ENCODE assay signal across 8 cellular contexts in genomic region chr2:215793747-215794595, GRCh38.
A peak's percentile ranks its signal among the peaks of the same experiment; 100 is the strongest.
DNase-seq lines count a peak whose midpoint lies in the region; ATAC-seq, FAIRE-seq and TF ChIP-seq lines count a peak whose summit lies in the region.

No MANE protein-coding gene starts in this region.

- peak; percentile 50 for ATAC-seq in GM19438 (IDR thresholded peaks at IDR 0.05; ENCODE audit: low read depth, unreplicated experiment)
- peak; percentile 86 for ATAC-seq in HepG2
- ATAC-seq in HG03520 (IDR thresholded peaks at IDR 0.05; ENCODE audit: unreplicated experiment), result no peak

- TF ChIP-seq POLR2A in HepG2 (IDR thresholded peaks at IDR 0.05; ENCODE audit: insufficient read depth in 1 of 2, low read depth in 2 of 2, low read length in 2 of 2), result 0 out of 4 replicates have a peak, but pooled peaks of 1 of the 2 experiments have one; percentile 25
- TF ChIP-seq POLR2A in thyroid gland (IDR thresholded peaks at IDR 0.05), result no peak

- POLR2A ChIA-PET in AG04449 (lab: Yijun Ruan, JAX) (interaction anchor here (0.7 to 1.9 kb wide), 3 partner anchors 10 to 360 kb away, joined by 3 to 6 read pairs (median 3); no protein-coding TSS in a partner anchor), HepG2 (lab: Yijun Ruan, JAX) (interaction anchor here (0.7 to 6.0 kb wide), 32 partner anchors 9 to 482 kb away, joined by 3 to 66 read pairs (median 4); partner anchors contain the start of gene ATIC)

- CTCF ChIA-PET in AG04449 (lab: Yijun Ruan, JAX) (interaction anchor here (0.6 to 1.5 kb wide), 3 partner anchors 15 to 137 kb away, joined by 3 to 4 read pairs (median 3); no protein-coding TSS in a partner anchor), HepG2 (lab: Yijun Ruan, JAX; ENCODE audit: low intra/inter-chr PET ratio, low total read pairs) (interaction anchor here (0.8 to 2.0 kb wide), 2 partner anchors 126 to 229 kb away, joined by 3 to 16 read pairs; no protein-coding TSS in a partner anchor)

- H3K4me3 ChIP-seq in AG04449 (ENCODE audit: low read depth, low read length), result no peak overlapping the region
- H3K4me3 ChIP-seq in adipocyte (ENCODE audit: low read length), result no peak overlapping the region
- H3K4me3 ChIP-seq in HepG2 (replicated peaks in 1 of 3; ENCODE audit: insufficient read depth in 1 of 3, low read depth in 2 of 3, low read length in 3 of 3), result peak overlapping the region in 1 of 3 experiments; percentile 1; a peak in 1 of 6 replicates
- no peak overlapping the region for H3K4me3 ChIP-seq in thyroid gland (replicated peaks in 1 of 3)

- no peaks in the 10 kb centered on the region for H3K36me3 ChIP-seq in adipocyte (ENCODE audit: control insufficient read depth, insufficient read depth, low read length, severe bottlenecking)
- H3K36me3 ChIP-seq in HepG2 (replicated peaks in 1 of 2; ENCODE audit: control insufficient read depth in 1 of 2, insufficient read depth in 2 of 2, low read length in 2 of 2), result no peaks in the 10 kb centered on the region
- H3K36me3 ChIP-seq in thyroid gland, result no peaks in the 10 kb centered on the region

- H3K9me3 ChIP-seq in adipocyte (ENCODE audit: control insufficient read depth, low read length), result no peaks in the 10 kb centered on the region
- no peaks in the 10 kb centered on the region for H3K9me3 ChIP-seq in HepG2 (ENCODE audit: low read length)
- H3K9me3 ChIP-seq in thyroid gland, result no peaks in the 10 kb centered on the region

- no peak for TF ChIP-seq CTCF in AG04449 (IDR thresholded peaks at IDR 0.05; ENCODE audit: insufficient read depth, low read length, missing control alignments)
- no peak for TF ChIP-seq CTCF in HepG2 (CRISPR knock-in tag; IDR thresholded peaks at IDR 0.05)
- no peak for TF ChIP-seq CTCF in thyroid gland (IDR thresholded peaks at IDR 0.05)

- DNase-seq in AG04449 (ENCODE audit: low read depth, low spot score) (peak; percentile 82), HuH-7 (ENCODE audit: low spot score) (peak; percentile 18), adipocyte (ENCODE audit: low read depth) (peak; percentile 85), HepG2 (ENCODE audit: low spot score) (peak; percentile 100), thyroid gland (peak; percentile 20 to 24), NCI-H345 (lab: John Stamatoyannopoulos, UW) (no peak)

- 8% methylated on average over 3 of the region's 3 CpGs for WGBS in HepG2 (ENCODE audit: low lambda C conversion rate)
- 82 to 87% methylated on average over 3 of the region's 3 CpGs for WGBS in thyroid gland, 2 donors

- H3K9ac ChIP-seq in adipocyte (ENCODE audit: low read length) (peak overlapping the region; percentile 35), HepG2 (ENCODE audit: insufficient read depth, low read depth, low read length) (peak overlapping the region; percentile 63)

- TSS peak; percentile 89 for BruUV-seq in HepG2 (replicated peaks; lab: Mats Ljungman, UMichigan)

- H3K27me3 ChIP-seq in adipocyte (replicated peaks; ENCODE audit: control insufficient read depth, insufficient read depth, low read length) (no peaks in the 10 kb centered on the region), HepG2 (ENCODE audit: control insufficient read depth in 1 of 2, insufficient read depth in 2 of 2, low read length in 2 of 2) (no peaks in the 10 kb centered on the region), thyroid gland (no peaks in the 10 kb centered on the region)

- H3K4me2 ChIP-seq in HepG2 (ENCODE audit: low read depth, low read length), result peak overlapping the region; percentile 46

- in situ Hi-C loops in HepG2 (cut with HindIII; ENCODE audit: extremely low pct_ligation_motif_present, low pct_unique_long_range_greater_than_20kb), result no loop called here

- H3K27ac ChIP-seq in HepG2 (ENCODE audit: extremely low read length, insufficient read depth, low read length) (peak overlapping the region; percentile 85), thyroid gland (peak overlapping the region; percentile 29 to 50 (median 44))

- H2AFZ ChIP-seq in HepG2 (ENCODE audit: low read length), result no peak overlapping the region

- peak; percentile 95 for FAIRE-seq in HepG2 (lab: Jason Lieb, UNC)

- TF ChIP-seq RAD21 in HepG2 (CRISPR knock-in tag; IDR thresholded peaks at IDR 0.05), result no peak

- no peaks in the 10 kb centered on the region for H3K79me2 ChIP-seq in HepG2 (ENCODE audit: insufficient read depth, low read length)

- TF ChIP-seq EP300 in HepG2 (IDR thresholded peaks at IDR 0.05; ENCODE audit: low read depth in 2 of 2, low read length in 2 of 2) (peak; percentile 64 to 99; a peak in 3 of 4 replicates), HepG2 (CRISPR knock-in tag; IDR thresholded peaks at IDR 0.05; ENCODE audit: borderline replicate concordance) (peak; percentile 98)

- H4K20me1 ChIP-seq in HepG2 (ENCODE audit: insufficient read depth, low read length), result no peaks in the 10 kb centered on the region

- intact Hi-C loops in HepG2 (cut with micrococcal nuclease; ENCODE audit: unreplicated experiment) (loop anchor here (1.0 to 5.0 kb wide), 11 partner anchors 33 to 377 kb away; partner anchors contain the start of gene FN1), thyroid gland (cut with DNase I) (no loop called here)

- H3K4me1 ChIP-seq in adipocyte (ENCODE audit: control insufficient read depth, insufficient read depth, low read length) (peaks cover 27% of the 10 kb centered on the region), HepG2 (ENCODE audit: insufficient read depth, low read length) (peaks cover 77% of the 10 kb centered on the region), thyroid gland (peaks cover 0 to 20% of the 10 kb centered on the region in 2 donors)

TF ChIP-seq in HepG2, 621 proteins besides CTCF, POLR2A, EP300 and RAD21 (continues in another document):
- TF ChIP-seq FOXJ3 (CRISPR knock-in tag; IDR thresholded peaks at IDR 0.05; ENCODE audit: borderline replicate concordance) (peak; percentile 99), RFX5 (IDR thresholded peaks at IDR 0.05; ENCODE audit: low read depth, low read length) (no peak), ZNF784 (CRISPR knock-in tag; IDR thresholded peaks at IDR 0.05; ENCODE audit: borderline replicate concordance) (peak; percentile 65; the same call in 1 of the 2 replicates), EZH2 (conservative IDR thresholded peaks at IDR 0.05; ENCODE audit: low read depth, low read length) (no peak), SCMH1 (CRISPR knock-in tag; IDR thresholded peaks at IDR 0.05; ENCODE audit: borderline replicate concordance) (no peak), ZNF788 (CRISPR knock-in tag; IDR thresholded peaks at IDR 0.05; ENCODE audit: borderline replicate concordance) (peak; percentile 32; the same call in 1 of the 2 replicates), ETV6 (CRISPR knock-in tag; conservative IDR thresholded peaks at IDR 0.05) (no peak), MLLT10 (CRISPR knock-in tag; IDR thresholded peaks at IDR 0.05) (0 out of 2 replicates have a peak, but pooled peaks have one; percentile 17), ZBTB25 (CRISPR knock-in tag; IDR thresholded peaks at IDR 0.05) (peak; percentile 85), HNRNPLL (IDR thresholded peaks at IDR 0.05; ENCODE audit: low read depth, low read length, poor library complexity, severe bottlenecking) (no peak), MED13 (CRISPR knock-in tag; IDR thresholded peaks at IDR 0.05) (peak; percentile 94), ZBTB37 (CRISPR knock-in tag; IDR thresholded peaks at IDR 0.05) (peak; percentile 55; the same call in 1 of the 2 replicates), ZMYM2 (CRISPR knock-in tag; IDR thresholded peaks at IDR 0.05) (peak; percentile 61; the same call in 1 of the 2 replicates), PHB2 (IDR thresholded peaks at IDR 0.05; ENCODE audit: partially characterized antibody) (no peak), ZFP82 (CRISPR knock-in tag; IDR thresholded peaks at IDR 0.05; ENCODE audit: borderline replicate concordance) (0 out of 2 replicates have a peak, but pooled peaks have one; percentile 59), ZNF670 (CRISPR knock-in tag; IDR thresholded peaks at IDR 0.05; ENCODE audit: borderline replicate concordance) (no peak), MIER3 (CRISPR knock-in tag; IDR thresholded peaks at IDR 0.05; ENCODE audit: borderline replicate concordance) (no peak), KDM3A (CRISPR knock-in tag; IDR thresholded peaks at IDR 0.05; ENCODE audit: low read depth) (peak; percentile 92; the same call in 1 of the 2 replicates), ZNF816 (CRISPR knock-in tag; IDR thresholded peaks at IDR 0.05; ENCODE audit: borderline replicate concordance) (peak; percentile 91), ZNF383 (CRISPR knock-in tag; IDR thresholded peaks at IDR 0.05; ENCODE audit: borderline replicate concordance) (peak; percentile 85; the same call in 1 of the 2 replicates), ZNF841 (CRISPR knock-in tag; IDR thresholded peaks at IDR 0.05; ENCODE audit: borderline replicate concordance) (no peak), ZNF558 (CRISPR knock-in tag; IDR thresholded peaks at IDR 0.05; ENCODE audit: borderline replicate concordance) (peak; percentile 65; the same call in 1 of the 2 replicates)
